ENCODE assay signal across 16 cellular contexts in genomic region chr11:74468058-74468457, GRCh38. TPM values are rescaled to one million over a fixed set of nuclear protein-coding genes. Genes with fewer than 3 reads are reported as not detected.
DNase-seq lines count a peak whose midpoint lies in the region; ATAC-seq, FAIRE-seq and TF ChIP-seq lines count a peak whose summit lies in the region.
"Had no signal": no experiment of that assay in that cellular context is flagged by ENCODE, and none has a peak within 500 bp of the region (broad histone marks: within the 10 kb centered on the region; RNA-seq: fewer than 3 reads in every experiment).

No MANE protein-coding gene starts in this region.

- H3K4me3 Mint-ChIP-seq in H9, result peak overlapping the region; percentile 35 to 64; a peak in 3 of 5 replicates
- H3K4me3 Mint-ChIP-seq: central memory CD8-positive, alpha-beta T cell; natural killer cell treated with Interleukin-12 subunit alpha and Interleukin-12 subunit beta and Interleukin-15 and Interleukin-18, amount 100 ng/mL, for 72 hours; T-helper 1 cell treated with Interleukin-12 subunit alpha and Interleukin-12 subunit beta and Interleukin-4 antibody, amounts not matched to agents 30 μg/mL and 1 μg/mL, for 36 hours had no signal

- H3K23ac ChIP-seq in H9 (ENCODE audit: insufficient read length, low read depth, low read length), result no peak overlapping the region
- H3K23ac ChIP-seq in mesenchymal stem cell (ENCODE audit: low read length in 2 of 2), result no peak overlapping the region

- no peak for FAIRE-seq in K562 (lab: Jason Lieb, UNC)

- no peak for TF ChIP-seq RAD21 in K562 (CRISPR knock-in tag; conservative IDR thresholded peaks at IDR 0.05 in 1 of 2, IDR thresholded peaks at IDR 0.05 in 1 of 2)

- H3K27me3 ChIP-seq in H9 (ENCODE audit: insufficient read depth, low read length), result no peaks in the 10 kb centered on the region
- H3K27me3 ChIP-seq in K562 (ENCODE audit: control insufficient read depth in 2 of 2, insufficient read depth in 2 of 2, low read length in 2 of 2), result no peaks in the 10 kb centered on the region
- peaks cover 0 to 77% of the 10 kb centered on the region in 2 experiments for H3K27me3 ChIP-seq in mesenchymal stem cell (ENCODE audit: control insufficient read depth in 1 of 2, insufficient read depth in 1 of 2, low read length in 2 of 2)
- no peaks in the 10 kb centered on the region for H3K27me3 ChIP-seq in BE2C
- no peaks in the 10 kb centered on the region for H3K27me3 ChIP-seq in thyroid gland
- no peaks in the 10 kb centered on the region for H3K27me3 ChIP-seq in Peyer's patch
- H3K27me3 ChIP-seq: adrenal gland had no signal

- no peak overlapping the region for H2BK5ac ChIP-seq in H9 (ENCODE audit: insufficient read length, low read length)
- peak overlapping the region; percentile 91 for H2BK5ac ChIP-seq in mesenchymal stem cell (ENCODE audit: low read depth, low read length, poor library complexity, severe bottlenecking)

- H3K79me2 ChIP-seq in H9 (ENCODE audit: insufficient read depth, low read length) (no peaks in the 10 kb centered on the region), K562 (ENCODE audit: control insufficient read depth, insufficient read depth, low read length) (no peaks in the 10 kb centered on the region)

- H3K9me1 ChIP-seq in K562 (ENCODE audit: control insufficient read depth, insufficient read depth, low read length), result no peaks in the 10 kb centered on the region

- peaks cover 22% of the 10 kb centered on the region for H3K27me3 Mint-ChIP-seq in H9 (ENCODE audit: low read depth)

- no peak overlapping the region for H2AK5ac ChIP-seq in H9 (ENCODE audit: insufficient read length, low read length)
- peak overlapping the region; percentile 36 for H2AK5ac ChIP-seq in mesenchymal stem cell (ENCODE audit: low read length, severe bottlenecking)

- no peak for TF ChIP-seq POLR2A in K562 (conservative IDR thresholded peaks at IDR 0.05)
- no peak for TF ChIP-seq POLR2A in thyroid gland (IDR thresholded peaks at IDR 0.05)
- TF ChIP-seq POLR2A in Peyer's patch (IDR thresholded peaks at IDR 0.05), result no peak

- no peak overlapping the region for H3T11ph ChIP-seq in H9 (ENCODE audit: low read length)

- peaks cover 12 to 24% of the 10 kb centered on the region in 2 experiments for H3K4me1 Mint-ChIP-seq in H9
- H3K4me1 Mint-ChIP-seq: central memory CD8-positive, alpha-beta T cell had no signal

- no peak overlapping the region for H3K18ac ChIP-seq in H9 (ENCODE audit: insufficient read length, low read depth, low read length)
- H3K18ac ChIP-seq in mesenchymal stem cell (ENCODE audit: low read depth in 1 of 2, low read length in 2 of 2), result no peak overlapping the region

- H2BK15ac ChIP-seq in H9 (ENCODE audit: low read depth, low read length), result no peak overlapping the region
- no peak overlapping the region for H2BK15ac ChIP-seq in mesenchymal stem cell (ENCODE audit: low read depth, poor library complexity, severe bottlenecking)

- no peak overlapping the region for H2BK20ac ChIP-seq in H9 (ENCODE audit: low read depth, low read length, poor library complexity, severe bottlenecking)

- peaks cover 4% of the 10 kb centered on the region; the same call in 1 of the 2 replicates for H3K4me1 ChIP-seq in H9 (ENCODE audit: insufficient read depth, low read length)
- peaks cover 18 to 28% of the 10 kb centered on the region in 2 experiments for H3K4me1 ChIP-seq in K562 (replicated peaks in 1 of 2; ENCODE audit: control insufficient read depth in 2 of 2, insufficient read depth in 2 of 2, low read length in 2 of 2)
- peaks cover 22% of the 10 kb centered on the region for H3K4me1 ChIP-seq in mesenchymal stem cell (ENCODE audit: control insufficient read depth, insufficient read depth, low read depth, low read length)
- H3K4me1 ChIP-seq in BE2C, result no peaks in the 10 kb centered on the region; the same call in 1 of the 2 replicates
- peaks cover 16 to 18% of the 10 kb centered on the region in 2 donors for H3K4me1 ChIP-seq in thyroid gland
- H3K4me1 ChIP-seq in Peyer's patch, result peaks cover 0 to 28% (median 0%) of the 10 kb centered on the region in 4 donors
- H3K4me1 ChIP-seq: adrenal gland had no signal

- no peak overlapping the region; a peak in 1 of 7 replicates for H3K27ac Mint-ChIP-seq in H9
- H3K27ac Mint-ChIP-seq: natural killer cell treated with Interleukin-12 subunit alpha and Interleukin-12 subunit beta and Interleukin-15 and Interleukin-18, amount 100 ng/mL, for 72 hours; stimulated activated naive B cell treated with anti-CD40 and anti-IgM and Interleukin-4, amounts not matched to agents 10 μg/mL and 1 μg/mL and 100 μg/mL, for 72 hours; T-helper 1 cell treated with Interleukin-12 subunit alpha and Interleukin-12 subunit beta and Interleukin-4 antibody, amounts not matched to agents 30 μg/mL and 1 μg/mL, for 36 hours had no signal

- no peak overlapping the region for H3K4ac ChIP-seq in H9 (ENCODE audit: low read depth, low read length)
- H3K4ac ChIP-seq in mesenchymal stem cell (ENCODE audit: low read depth in 1 of 2, low read length in 2 of 2), result no peak overlapping the region

- H4K20me1 ChIP-seq in H9 (ENCODE audit: control insufficient read depth, insufficient read depth, insufficient read length) (no peaks in the 10 kb centered on the region), K562 (replicated peaks; ENCODE audit: control insufficient read depth, insufficient read depth, low read length) (no peaks in the 10 kb centered on the region)

- H3K36me3 Mint-ChIP-seq in H9 (ENCODE audit: insufficient read depth in 1 of 3, low read depth in 3 of 3), result no peaks in the 10 kb centered on the region; a peak in 2 of 7 replicates
- H3K36me3 Mint-ChIP-seq: natural killer cell treated with Interleukin-12 subunit alpha and Interleukin-12 subunit beta and Interleukin-15 and Interleukin-18, amount 100 ng/mL, for 72 hours had no signal

- H4K5ac ChIP-seq in H9 (ENCODE audit: insufficient read length, low read depth, low read length), result no peak overlapping the region

- H4K8ac ChIP-seq in H9 (replicated peaks; ENCODE audit: insufficient read length, low read depth, low read length) (no peak overlapping the region), mesenchymal stem cell (ENCODE audit: low read length) (no peak overlapping the region)

- peaks cover 3% of the 10 kb centered on the region for H3K23me2 ChIP-seq in H9 (ENCODE audit: insufficient read length, low read depth, low read length, poor library complexity, severe bottlenecking)

- H4K91ac ChIP-seq in H9 (ENCODE audit: insufficient read length, low read depth, low read length) (no peak overlapping the region), mesenchymal stem cell (ENCODE audit: low read length) (no peak overlapping the region)

- H2BK120ac ChIP-seq in H9 (ENCODE audit: low read depth, low read length, poor library complexity, severe bottlenecking) (no peak overlapping the region), mesenchymal stem cell (ENCODE audit: low read depth, low read length) (no peak overlapping the region)

- peak overlapping the region; percentile 23 for H3K4me2 ChIP-seq in H9 (ENCODE audit: insufficient read depth, insufficient read length, low read length)
- H3K4me2 ChIP-seq in K562 (ENCODE audit: insufficient read depth, low read length), result peak overlapping the region; percentile 53; the same call in 1 of the 2 replicates
- peak overlapping the region; percentile 13 for H3K4me2 ChIP-seq in mesenchymal stem cell (ENCODE audit: low read length, poor library complexity, severe bottlenecking)

- DNase-seq in H9 (no peak), K562 (ENCODE audit: extremely low read depth in 1 of 4, low spot score in 3 of 4) (no peak), mesenchymal stem cell (no peak), renal cortical epithelial cell (ENCODE audit: low read depth) (peak; percentile 23), BE2C (no peak), thyroid gland (no peak), epidermal melanocyte (ENCODE audit: insufficient read length, low spot score) (no peak), Peyer's patch (no peak)
- DNase-seq: activated T-cell treated with anti-CD3 and anti-CD28 coated beads, Interleukin-2, amount 50 U/mL, for 1 hour; GOT3; NCI-H2171 treated with DMSO at 0.1 percent for 48 hours; stimulated activated naive B cell treated with anti-CD40 and anti-IgM and Interleukin-4, amounts not matched to agents 10 μg/mL and 1 μg/mL and 100 μg/mL, for 72 hours had no signal

- H2BK12ac ChIP-seq in H9 (ENCODE audit: insufficient read length, low read depth, low read length) (no peak overlapping the region), mesenchymal stem cell (ENCODE audit: low read length in 2 of 2) (no peak overlapping the region)

- WGBS in H9 (ENCODE audit: extremely low coverage, insufficient read length, low lambda C conversion rate), result no CpG with 5 or more reads among the region's 4 CpGs
- WGBS in K562 (ENCODE audit: insufficient coverage, low coverage, missing lambda C conversion rate), result 51% methylated on average over 4 of the region's 4 CpGs
- WGBS in mesenchymal stem cell, result 81% methylated on average over 3 of the region's 4 CpGs
- 70 to 79% methylated on average over 4 of the region's 4 CpGs for WGBS in thyroid gland, 2 donors

- TF ChIP-seq CTCF in H9 (conservative IDR thresholded peaks at IDR 0.05) (no peak), K562 (IDR thresholded peaks at IDR 0.05 in 2 of 3, conservative IDR thresholded peaks at IDR 0.05 in 1 of 3; ENCODE audit: insufficient read depth in 2 of 3, low read depth in 1 of 3, low read length in 3 of 3) (no peak), BE2C (IDR thresholded peaks at IDR 0.05; ENCODE audit: low read depth, low read length) (no peak), thyroid gland (IDR thresholded peaks at IDR 0.05) (no peak), Peyer's patch (IDR thresholded peaks at IDR 0.05) (no peak)

- intact Hi-C loops in K562 (cut with micrococcal nuclease) (no loop called here), thyroid gland (cut with DNase I) (no loop called here)

- H3K4me3 ChIP-seq in K562, result no peak overlapping the region
- no peak overlapping the region for H3K4me3 ChIP-seq in mesenchymal stem cell (ENCODE audit: insufficient read depth in 1 of 2, low read depth in 1 of 2, low read length in 2 of 2)
- H3K4me3 ChIP-seq in BE2C (ENCODE audit: low read depth, low read length), result no peak overlapping the region
- no peak overlapping the region for H3K4me3 ChIP-seq in thyroid gland (replicated peaks in 1 of 3)
- H3K4me3 ChIP-seq in Peyer's patch, result no peak overlapping the region

- H3K14ac ChIP-seq in H9 (ENCODE audit: insufficient read depth, low read length), result no peak overlapping the region
- H3K14ac ChIP-seq in mesenchymal stem cell (ENCODE audit: low read length in 2 of 2), result no peak overlapping the region

- no peaks in the 10 kb centered on the region for H3K9me3 Mint-ChIP-seq in H9
- H3K9me3 Mint-ChIP-seq: central memory CD8-positive, alpha-beta T cell; natural killer cell treated with Interleukin-12 subunit alpha and Interleukin-12 subunit beta and Interleukin-15 and Interleukin-18, amount 100 ng/mL, for 72 hours; stimulated activated naive B cell treated with anti-CD40 and anti-IgM and Interleukin-4, amounts not matched to agents 10 μg/mL and 1 μg/mL and 100 μg/mL, for 72 hours; T-helper 1 cell treated with Interleukin-12 subunit alpha and Interleukin-12 subunit beta and Interleukin-4 antibody, amounts not matched to agents 30 μg/mL and 1 μg/mL, for 36 hours had no signal

- CTCF ChIA-PET in K562 (lab: Yijun Ruan, JAX; ENCODE audit: low intra/inter-chr PET ratio), result no interaction called here

- H3K9ac ChIP-seq in H9 (ENCODE audit: extremely low read depth, insufficient read length, low read length), result no peak overlapping the region
- H3K9ac ChIP-seq in K562 (ENCODE audit: insufficient read depth in 1 of 2, low read depth in 2 of 2, low read length in 2 of 2), result peak overlapping the region; percentile 42 to 89; a peak in 2 of 4 replicates
- no peak overlapping the region for H3K9ac ChIP-seq in mesenchymal stem cell (ENCODE audit: low read length)

- no peak for ATAC-seq in K562

- no peaks in the 10 kb centered on the region for H3K79me1 ChIP-seq in H9 (ENCODE audit: insufficient read depth, low read depth, low read length, poor library complexity, severe bottlenecking)
- H3K79me1 ChIP-seq in mesenchymal stem cell (replicated peaks; ENCODE audit: low read length, poor library complexity, severe bottlenecking), result peaks cover 6% of the 10 kb centered on the region

- in situ Hi-C loops in K562 (cut with MboI), result loop anchor here (10.0 kb wide), 1 partner anchor 863 kb away; no protein-coding TSS in a partner anchor

- H3K56ac ChIP-seq in H9 (ENCODE audit: insufficient read length, low read depth, low read length), result no peak overlapping the region

- H3K9me3 ChIP-seq in H9 (ENCODE audit: control insufficient read depth, low read depth, low read length) (no peaks in the 10 kb centered on the region), K562 (replicated peaks; ENCODE audit: control insufficient read depth, insufficient read depth, low read depth, low read length) (no peaks in the 10 kb centered on the region), mesenchymal stem cell (ENCODE audit: control insufficient read depth, low read length) (no peaks in the 10 kb centered on the region), BE2C (no peaks in the 10 kb centered on the region), thyroid gland (no peaks in the 10 kb centered on the region), Peyer's patch (no peaks in the 10 kb centered on the region)
- H3K9me3 ChIP-seq: adrenal gland had no signal

- no peaks in the 10 kb centered on the region for H3K36me3 ChIP-seq in K562 (ENCODE audit: control insufficient read depth, insufficient read depth, low read length)
- peaks cover 0 to 7% of the 10 kb centered on the region in 2 experiments for H3K36me3 ChIP-seq in mesenchymal stem cell (ENCODE audit: control insufficient read depth in 1 of 2, insufficient read depth in 2 of 2, low read depth in 1 of 2, low read length in 2 of 2)
- H3K36me3 ChIP-seq in BE2C, result no peaks in the 10 kb centered on the region
- no peaks in the 10 kb centered on the region for H3K36me3 ChIP-seq in thyroid gland
- no peaks in the 10 kb centered on the region for H3K36me3 ChIP-seq in Peyer's patch
- H3K36me3 ChIP-seq: adrenal gland had no signal

- TF ChIP-seq EP300 in K562 (IDR thresholded peaks at IDR 0.05; ENCODE audit: low read length), result no peak

- H3K27ac ChIP-seq in H9 (ENCODE audit: insufficient read length, low read depth, low read length), result no peak overlapping the region
- H3K27ac ChIP-seq in K562 (ENCODE audit: extremely low read depth, low read depth, low read length), result no peak overlapping the region
- peak overlapping the region; percentile 98 for H3K27ac ChIP-seq in mesenchymal stem cell (ENCODE audit: low read length, poor library complexity, severe bottlenecking)
- no peak overlapping the region for H3K27ac ChIP-seq in thyroid gland
- peak overlapping the region in 2 of 4 donors; percentile 68 to 72 for H3K27ac ChIP-seq in Peyer's patch

- no peak overlapping the region for H2AFZ ChIP-seq in H9 (ENCODE audit: low read length)
- H2AFZ ChIP-seq in K562 (ENCODE audit: low read depth, low read length), result peak overlapping the region; percentile 85
- no peak overlapping the region for H2AFZ ChIP-seq in mesenchymal stem cell (ENCODE audit: low read depth, low read length)

- POLR2A ChIA-PET in K562 (lab: Yijun Ruan, JAX), result no interaction called here

- no TSS peak for BruUV-seq in K562 (replicated peaks; lab: Mats Ljungman, UMichigan)

RNA-seq across cellular contexts. Expression of gene KCNE3, which starts 0.7 kb away (rescaled TPM):
- total RNA-seq in H9 (2021) (4.9 and 5.6 TPM in 2 replicates), K562 (2014; rRNA removed) (6.8 and 7.2 TPM in 2 replicates), K562 (2014; rRNA removed; fragmentation: Illumina TruSeq; extraction: Trizol) (7.0 and 8.0 TPM in 2 replicates), K562 (2015; rRNA removed; fragmentation: Illumina TruSeq; extraction: Trizol) (5.2 and 5.7 TPM in 2 replicates), K562 (2021) (5.9 and 6.2 TPM in 2 replicates), renal cortical epithelial cell (0.52 and 11.8 TPM in 2 replicates), thyroid gland (1 to 10 TPM; 3.9 to 7.9 (median 5.7) TPM), Peyer's patch (10 to 100 TPM; 13.5 to 86.0 (median 55.0) TPM)
- total RNA-seq in K562 (2011; cell fraction: chromatin; rRNA removed; ENCODE audit: low replicate concordance), result 2.7 and 3.5 TPM in 2 replicates
- total RNA-seq in K562 (2011; cell fraction: nucleolus; rRNA removed), result 1.7 and 3.3 TPM in 2 replicates
- total RNA-seq in K562 (2011; cell fraction: nucleoplasm; rRNA removed), result 3.2 and 3.9 TPM in 2 replicates
- polyA plus RNA-seq in K562 (2011; rRNA removed) (2.0 and 2.4 TPM in 2 replicates), K562 (2014; fragmentation: Illumina TruSeq; extraction: Trizol) (7.9 and 8.4 TPM in 2 replicates), K562 (2014; fragmentation: Nextera tagmentation; extraction: Ambion mirVana) (1 to 10 TPM; 1.6 to 2.3 TPM), K562 (2014; rRNA removed) (8.7 and 9.9 TPM in 2 replicates)
- polyA plus RNA-seq in K562 (2011; cell fraction: cytosol; rRNA removed), result 1.8 and 3.4 TPM in 2 replicates
- polyA plus RNA-seq in K562 (2011; cell fraction: nucleus; rRNA removed), result 2.1 and 2.6 TPM in 2 replicates
- 6.7 and 11.4 TPM in 2 replicates for polyA plus RNA-seq in K562 (2012)
- 1.0 and 2.6 TPM in 2 replicates for polyA minus RNA-seq in K562 (2011; rRNA and poly(A)+ RNA removed)
- 1.4 and 1.6 TPM in 2 replicates for polyA minus RNA-seq in K562 (2011; cell fraction: cytosol; rRNA and poly(A)+ RNA removed)
- 0.67 TPM in 2 replicates for polyA minus RNA-seq in K562 (2011; cell fraction: nucleus; rRNA and poly(A)+ RNA removed)
- 0.50 TPM for polyA plus RNA-seq in mesenchymal stem cell (2013, experiment 1 of 2)
- polyA plus RNA-seq in mesenchymal stem cell (2013, experiment 2 of 2), result 0.51 TPM
- not detected for polyA plus RNA-seq in BE2C (2012; ENCODE audit: insufficient read depth, insufficient read length, low read depth)

RNA-seq across cellular contexts. Expression of gene LIPT2, which starts 25.5 kb away (rescaled TPM):
- total RNA-seq in H9 (2021) (7.1 and 8.2 TPM in 2 replicates), K562 (2014; rRNA removed) (4.5 and 5.5 TPM in 2 replicates), K562 (2014; rRNA removed; fragmentation: Illumina TruSeq; extraction: Trizol) (2.3 and 3.3 TPM in 2 replicates), K562 (2015; rRNA removed; fragmentation: Illumina TruSeq; extraction: Trizol) (3.6 and 4.7 TPM in 2 replicates), K562 (2021) (2.6 and 2.9 TPM in 2 replicates), renal cortical epithelial cell (4.2 and 5.0 TPM in 2 replicates), thyroid gland (10 to 100 TPM; 13.8 to 25.8 (median 16.3) TPM), Peyer's patch (1 to 10 TPM in 3 of 4 donors, not detected in 1; 7.5 to 9.6 (median 7.9) TPM)
- total RNA-seq in K562 (2011; cell fraction: chromatin; rRNA removed; ENCODE audit: low replicate concordance), result 3.1 TPM in 1 of 2 replicates, not detected in the other
- 3.4 and 4.3 TPM in 2 replicates for total RNA-seq in K562 (2011; cell fraction: nucleolus; rRNA removed)
- 3.1 and 3.6 TPM in 2 replicates for total RNA-seq in K562 (2011; cell fraction: nucleoplasm; rRNA removed)
- polyA plus RNA-seq in K562 (2011; rRNA removed) (4.5 and 5.2 TPM in 2 replicates), K562 (2014; fragmentation: Illumina TruSeq; extraction: Trizol) (3.3 and 4.3 TPM in 2 replicates), K562 (2014; fragmentation: Nextera tagmentation; extraction: Ambion mirVana) (1 to 10 TPM in 1 of 2 experiments, under 1 TPM in 1; 1.00 to 1.4 TPM), K562 (2014; rRNA removed) (2.9 and 3.5 TPM in 2 replicates)
- 4.2 and 6.6 TPM in 2 replicates for polyA plus RNA-seq in K562 (2011; cell fraction: cytosol; rRNA removed)
- polyA plus RNA-seq in K562 (2011; cell fraction: nucleus; rRNA removed), result 1.4 and 3.0 TPM in 2 replicates
- polyA plus RNA-seq in K562 (2012), result 2.8 and 3.9 TPM in 2 replicates
- 3.7 and 3.9 TPM in 2 replicates for polyA minus RNA-seq in K562 (2011; rRNA and poly(A)+ RNA removed)
- 2.1 and 2.7 TPM in 2 replicates for polyA minus RNA-seq in K562 (2011; cell fraction: cytosol; rRNA and poly(A)+ RNA removed)
- 2.6 and 3.2 TPM in 2 replicates for polyA minus RNA-seq in K562 (2011; cell fraction: nucleus; rRNA and poly(A)+ RNA removed)
- 1.1 TPM for polyA plus RNA-seq in mesenchymal stem cell (2013, experiment 1 of 2)
- 1.1 TPM for polyA plus RNA-seq in mesenchymal stem cell (2013, experiment 2 of 2)
- polyA plus RNA-seq in BE2C (2012; ENCODE audit: insufficient read depth, insufficient read length, low read depth), result 1.6 TPM

Comparison
In these comparisons a context has a peak if more than half of its experiments do, and no peak if none do; other contexts are left out.
1. H3K9ac ChIP-seq: peak in K562 (2 of 2); none in H9 (single experiment) and mesenchymal stem cell (single experiment).
2. Peak in every context shown above with its lines, with median percentiles within 50 percentile points of each other: H3K4me2 ChIP-seq.